19 cellular contexts compared by ENCODE assay signal in genomic region chr4:124803026-124803425, GRCh38.
"Had no signal": no experiment of that assay in that cellular context is flagged by ENCODE, and none has a peak within 500 bp of the region (broad histone marks: within the 10 kb centered on the region; RNA-seq: fewer than 3 reads in every experiment).

No MANE protein-coding gene starts in this region.

- H2AFZ ChIP-seq: parathyroid adenoma had no signal

- FAIRE-seq: kidney, small intestine had no signal

- H3K27ac ChIP-seq: coronary artery, gastrocnemius medialis, left lung, neutrophil, parathyroid adenoma, right lobe of liver, transverse colon, upper lobe of right lung, uterus had no signal

- H3K79me2 ChIP-seq: parathyroid adenoma had no signal

- H3K4me1 ChIP-seq: gastrocnemius medialis, left lung, parathyroid adenoma, right lobe of liver, transverse colon, upper lobe of right lung, uterus had no signal

- H3K9ac ChIP-seq: parathyroid adenoma had no signal

- ATAC-seq: gastrocnemius medialis; naive thymus-derived CD4-positive, alpha-beta T cell; right lobe of liver; stimulated activated naive B cell treated with anti-CD40 and anti-IgM and Interleukin-4, amounts not matched to agents 10 μg/mL and 1 μg/mL and 100 μg/mL, for 72 hours; upper lobe of right lung had no signal

- H3K27me3 ChIP-seq: gastrocnemius medialis, left lung, neutrophil, right lobe of liver, transverse colon, upper lobe of right lung, uterus had no signal

- H3K9me3 ChIP-seq: gastrocnemius medialis, left lung, neutrophil, right lobe of liver, transverse colon, upper lobe of right lung, uterus had no signal

- H3K4me3 ChIP-seq: coronary artery, gastrocnemius medialis, left lung, right lobe of liver, transverse colon, upper lobe of right lung, uterus had no signal

- H3K36me3 ChIP-seq: gastrocnemius medialis, left lung, neutrophil, right lobe of liver, transverse colon, upper lobe of right lung, uterus had no signal

- DNase-seq: effector memory CD4-positive, alpha-beta T cell; gastrocnemius medialis; head of caudate nucleus; kidney; left lung; midbrain; naive thymus-derived CD4-positive, alpha-beta T cell; nephron progenitor cell; right lobe of liver; small intestine; stimulated activated CD4-positive, alpha-beta T cell treated with anti-CD3 and anti-CD28 coated beads, Interleukin-15, amount 100 ng/mL, for 24 hours; stimulated activated CD4-positive, alpha-beta T cell treated with anti-CD3 and anti-CD28 coated beads, Interleukin-2, amount 100 ng/mL, for 48 hours; stimulated activated naive B cell treated with anti-CD40 and anti-IgM and Interleukin-4, amounts not matched to agents 10 μg/mL and 1 μg/mL and 100 μg/mL, for 72 hours; transverse colon; upper lobe of right lung; uterus had no signal
